8 cellular contexts compared by ENCODE assay signal in genomic region chr6:43478008-43478372, GRCh38. TPM values are rescaled to one million over a fixed set of nuclear protein-coding genes. Genes with fewer than 3 reads are reported as not detected.
DNase-seq lines count a peak whose midpoint lies in the region; ATAC-seq, FAIRE-seq and TF ChIP-seq lines count a peak whose summit lies in the region.

No MANE protein-coding gene starts in this region.

- no peak overlapping the region for H2AFZ ChIP-seq in mesenchymal stem cell (ENCODE audit: low read depth, low read length)

- TF ChIP-seq EP300 in A549 (IDR thresholded peaks at IDR 0.05) = no peak

- in situ Hi-C loops in astrocyte of the spinal cord (cut with HindIII; ENCODE audit: low sequenced_read_pairs) = no loop called here

- no peak overlapping the region for H3K14ac ChIP-seq in mesenchymal stem cell (ENCODE audit: low read length in 2 of 2)

- no peak for TF ChIP-seq POLR2A in A549 (IDR thresholded peaks at IDR 0.05; ENCODE audit: low read length)

- no peak for TF ChIP-seq RAD21 in A549 (conservative IDR thresholded peaks at IDR 0.05 in 1 of 2, IDR thresholded peaks at IDR 0.05 in 1 of 2)

- H3K27ac ChIP-seq in A549 (peak overlapping the region; percentile 84 to 98), mesenchymal stem cell (ENCODE audit: low read length, poor library complexity, severe bottlenecking) (no peak overlapping the region)

- no peak overlapping the region for H2BK15ac ChIP-seq in mesenchymal stem cell (ENCODE audit: low read depth, poor library complexity, severe bottlenecking)

- peak overlapping the region; percentile 31 for H4K91ac ChIP-seq in mesenchymal stem cell (ENCODE audit: low read length)

- H2AK5ac ChIP-seq in mesenchymal stem cell (ENCODE audit: low read length, severe bottlenecking) = no peak overlapping the region

- peaks cover 0 to 3% of the 10 kb centered on the region in 2 experiments for H3K36me3 ChIP-seq in mesenchymal stem cell (ENCODE audit: control insufficient read depth in 1 of 2, insufficient read depth in 2 of 2, low read depth in 1 of 2, low read length in 2 of 2)

- no peak overlapping the region for H2BK120ac ChIP-seq in mesenchymal stem cell (ENCODE audit: low read depth, low read length)

- H3K23ac ChIP-seq in mesenchymal stem cell (ENCODE audit: low read length in 2 of 2) = no peak overlapping the region

- POLR2A ChIA-PET in A549 (lab: Yijun Ruan, JAX) = interaction anchor here (0.5 to 1.2 kb wide), 5 partner anchors 9 to 695 kb away, joined by 3 to 5 read pairs (median 3); partner anchors contain the start of genes ABCC10 and ZNF318

- peaks cover 22% of the 10 kb centered on the region; the same call in 2 of the 3 replicates for H3K4me1 ChIP-seq in A549
- peaks cover 6% of the 10 kb centered on the region for H3K4me1 ChIP-seq in mesenchymal stem cell (ENCODE audit: control insufficient read depth, insufficient read depth, low read depth, low read length)

- TF ChIP-seq CTCF in A549 (IDR thresholded peaks at IDR 0.05) (no peak), astrocyte of the spinal cord (IDR thresholded peaks at IDR 0.05; ENCODE audit: low read depth, low read length) (no peak)

- H3K4me2 ChIP-seq in A549 (peak overlapping the region; percentile 100), mesenchymal stem cell (ENCODE audit: low read length, poor library complexity, severe bottlenecking) (peak overlapping the region; percentile 69)

- no peaks in the 10 kb centered on the region for H3K9me3 ChIP-seq in A549
- H3K9me3 ChIP-seq in mesenchymal stem cell (ENCODE audit: control insufficient read depth, low read length) = no peaks in the 10 kb centered on the region

- H2BK12ac ChIP-seq in mesenchymal stem cell (ENCODE audit: low read length in 2 of 2) = no peak overlapping the region

- no peak overlapping the region for H2BK5ac ChIP-seq in mesenchymal stem cell (ENCODE audit: low read depth, low read length, poor library complexity, severe bottlenecking)

- peak overlapping the region in 1 of 2 experiments; percentile 13 for H3K4ac ChIP-seq in mesenchymal stem cell (ENCODE audit: low read depth in 1 of 2, low read length in 2 of 2)

- ATAC-seq in A549 (no peak), HG03342 (IDR thresholded peaks at IDR 0.05; ENCODE audit: unreplicated experiment) (peak; percentile 12), GM21447 (IDR thresholded peaks at IDR 0.05; ENCODE audit: unreplicated experiment) (no peak)

- DNase-seq in A549 (ENCODE audit: low read depth in 1 of 2, low spot score in 1 of 2) (no peak), astrocyte of the spinal cord (ENCODE audit: low read depth, low spot score) (no peak), mesenchymal stem cell (no peak), T-helper 9 cell (no peak), HK-2 (ENCODE audit: unreplicated experiment) (no peak), GM19238 (ENCODE audit: insufficient read length, low spot score) (no peak)

- H4K8ac ChIP-seq in mesenchymal stem cell (ENCODE audit: low read length) = no peak overlapping the region

- no peak for FAIRE-seq in A549 (lab: Jason Lieb, UNC)

- CTCF ChIA-PET in A549 (lab: Yijun Ruan, JAX) = interaction anchor here (0.6 to 1.7 kb wide), 3 partner anchors 16 to 28 kb away, joined by 3 to 4 read pairs (median 3); no protein-coding TSS in a partner anchor

- H3K79me1 ChIP-seq in mesenchymal stem cell (replicated peaks; ENCODE audit: low read length, poor library complexity, severe bottlenecking) = peaks cover 31% of the 10 kb centered on the region

- WGBS in A549 (ENCODE audit: missing lambda C conversion rate) = 7% methylated on average over 3 of the region's 3 CpGs
- 32% methylated on average over 3 of the region's 3 CpGs for WGBS in mesenchymal stem cell

- peak overlapping the region; percentile 83 for H3K4me3 ChIP-seq in A549
- H3K4me3 ChIP-seq in astrocyte of the spinal cord (ENCODE audit: low read depth, low read length) = peak overlapping the region; percentile 76
- peak overlapping the region; percentile 70 to 95 for H3K4me3 ChIP-seq in mesenchymal stem cell (ENCODE audit: insufficient read depth in 1 of 2, low read depth in 1 of 2, low read length in 2 of 2)

- H3K27me3 ChIP-seq in mesenchymal stem cell (ENCODE audit: control insufficient read depth in 1 of 2, insufficient read depth in 1 of 2, low read length in 2 of 2) = no peaks in the 10 kb centered on the region

- no peak overlapping the region for H3K18ac ChIP-seq in mesenchymal stem cell (ENCODE audit: low read depth in 1 of 2, low read length in 2 of 2)

- peak overlapping the region; percentile 94 for H3K9ac ChIP-seq in mesenchymal stem cell (ENCODE audit: low read length)

TF ChIP-seq in A549, 52 proteins besides CTCF, POLR2A, EP300 and RAD21 (continues in another document):
- no peak for TF ChIP-seq CHD4 (IDR thresholded peaks at IDR 0.05; ENCODE audit: borderline replicate concordance)
- TF ChIP-seq BHLHE40 (IDR thresholded peaks at IDR 0.05; ENCODE audit: low read depth, low read length) = no peak
- TF ChIP-seq SMC3 (IDR thresholded peaks at IDR 0.05) = no peak
- TF ChIP-seq NPAS2 (CRISPR knock-in tag; IDR thresholded peaks at IDR 0.05; ENCODE audit: borderline replicate concordance) = no peak
- no peak for TF ChIP-seq ELK1 (IDR thresholded peaks at IDR 0.05; ENCODE audit: low read depth, low read length)
- TF ChIP-seq, protein P1, sequence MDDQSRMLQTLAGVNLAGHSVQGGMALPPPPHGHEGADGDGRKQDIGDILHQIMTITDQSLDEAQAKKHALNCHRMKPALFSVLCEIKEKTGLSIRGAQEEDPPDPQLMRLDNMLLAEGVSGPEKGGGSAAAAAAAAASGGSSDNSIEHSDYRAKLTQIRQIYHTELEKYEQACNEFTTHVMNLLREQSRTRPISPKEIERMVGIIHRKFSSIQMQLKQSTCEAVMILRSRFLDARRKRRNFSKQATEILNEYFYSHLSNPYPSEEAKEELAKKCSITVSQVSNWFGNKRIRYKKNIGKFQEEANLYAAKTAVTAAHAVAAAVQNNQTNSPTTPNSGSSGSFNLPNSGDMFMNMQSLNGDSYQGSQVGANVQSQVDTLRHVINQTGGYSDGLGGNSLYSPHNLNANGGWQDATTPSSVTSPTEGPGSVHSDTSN (IDR thresholded peaks at IDR 0.05) = no peak
- TF ChIP-seq RNF2 (IDR thresholded peaks at IDR 0.05; ENCODE audit: borderline replicate concordance, low read depth) = no peak
- no peak for TF ChIP-seq NR3C1 (IDR thresholded peaks at IDR 0.05)

RNA-seq across cellular contexts. Expression of gene TJAP1, which starts 0.6 kb away (rescaled TPM):
- 12.7 and 15.7 TPM in 2 replicates for polyA plus RNA-seq in A549 (2011; rRNA removed)
- polyA plus RNA-seq in A549 (2012; cell fraction: cytosol; rRNA removed) = 20.3 and 22.3 TPM in 2 replicates
- polyA plus RNA-seq in A549 (2012; cell fraction: nucleus; rRNA removed) = 76.6 and 77.3 TPM in 2 replicates
- 12.7 to 13.7 TPM (median 13.1 TPM) in 3 replicates for polyA plus RNA-seq in A549 (2017; fragmentation: RNase III; extraction: RNeasy Plus Mini Kit Qiagen cat#74134 plus additional on column Dnase treatment)
- polyA minus RNA-seq in A549 (2011; rRNA and poly(A)+ RNA removed) = 9.9 and 12.7 TPM in 2 replicates
- 18.3 TPM for polyA plus RNA-seq in mesenchymal stem cell (2013, experiment 1 of 2)
- polyA plus RNA-seq in mesenchymal stem cell (2013, experiment 2 of 2) = 18.3 TPM

RNA-seq across cellular contexts. Expression of gene DLK2, which starts 22.6 kb away (rescaled TPM):
- 2.9 and 3.4 TPM in 2 replicates for polyA plus RNA-seq in A549 (2011; rRNA removed)
- polyA plus RNA-seq in A549 (2012; cell fraction: cytosol; rRNA removed) = 11.1 and 13.5 TPM in 2 replicates
- 14.6 and 15.5 TPM in 2 replicates for polyA plus RNA-seq in A549 (2012; cell fraction: nucleus; rRNA removed)
- 2.2 to 2.6 TPM (median 2.5 TPM) in 3 replicates for polyA plus RNA-seq in A549 (2017; fragmentation: RNase III; extraction: RNeasy Plus Mini Kit Qiagen cat#74134 plus additional on column Dnase treatment)
- polyA minus RNA-seq in A549 (2011; rRNA and poly(A)+ RNA removed) = 2.6 and 4.0 TPM in 2 replicates
- 0.52 TPM for polyA plus RNA-seq in mesenchymal stem cell (2013, experiment 1 of 2)
- polyA plus RNA-seq in mesenchymal stem cell (2013, experiment 2 of 2) = 0.62 TPM

RNA-seq across cellular contexts. Expression of gene LRRC73, which starts 32.2 kb away (rescaled TPM):
- 0.24 and 0.26 TPM in 2 replicates for polyA plus RNA-seq in A549 (2011; rRNA removed)
- 0.63 and 0.74 TPM in 2 replicates for polyA plus RNA-seq in A549 (2012; cell fraction: cytosol; rRNA removed)
- polyA plus RNA-seq in A549 (2012; cell fraction: nucleus; rRNA removed) = 0.44 and 0.85 TPM in 2 replicates
- 0.61 to 0.72 TPM (median 0.71 TPM) in 3 replicates for polyA plus RNA-seq in A549 (2017; fragmentation: RNase III; extraction: RNeasy Plus Mini Kit Qiagen cat#74134 plus additional on column Dnase treatment)
- 0.24 and 0.37 TPM in 2 replicates for polyA minus RNA-seq in A549 (2011; rRNA and poly(A)+ RNA removed)
- 0.44 TPM for polyA plus RNA-seq in mesenchymal stem cell (2013, experiment 1 of 2)
- polyA plus RNA-seq in mesenchymal stem cell (2013, experiment 2 of 2) = 0.52 TPM

RNA-seq across cellular contexts. Expression of gene YIPF3, which starts 38.7 kb away (rescaled TPM):
- polyA plus RNA-seq in A549 (2011; rRNA removed) (99.5 and 108 TPM in 2 replicates), A549 (2017; fragmentation: RNase III; extraction: RNeasy Plus Mini Kit Qiagen cat#74134 plus additional on column Dnase treatment) (51.6 to 72.0 TPM (median 63.4 TPM) in 3 replicates)
- 61.2 and 86.9 TPM in 2 replicates for polyA plus RNA-seq in A549 (2012; cell fraction: cytosol; rRNA removed)
- polyA plus RNA-seq in A549 (2012; cell fraction: nucleus; rRNA removed) = 126 and 139 TPM in 2 replicates
- polyA minus RNA-seq in A549 (2011; rRNA and poly(A)+ RNA removed) = 147 and 208 TPM in 2 replicates
- polyA plus RNA-seq in mesenchymal stem cell (2013, experiment 1 of 2) = 171 TPM
- polyA plus RNA-seq in mesenchymal stem cell (2013, experiment 2 of 2) = 170 TPM

RNA-seq across cellular contexts. Expression of gene POLR1C, which starts 38.9 kb away (rescaled TPM):
- polyA plus RNA-seq in A549 (2011; rRNA removed) (63.1 and 85.1 TPM in 2 replicates), A549 (2017; fragmentation: RNase III; extraction: RNeasy Plus Mini Kit Qiagen cat#74134 plus additional on column Dnase treatment) (46.5 to 50.0 TPM (median 48.5 TPM) in 3 replicates)
- polyA plus RNA-seq in A549 (2012; cell fraction: cytosol; rRNA removed) = 47.4 and 52.1 TPM in 2 replicates
- polyA plus RNA-seq in A549 (2012; cell fraction: nucleus; rRNA removed) = 62.6 and 88.5 TPM in 2 replicates
- polyA minus RNA-seq in A549 (2011; rRNA and poly(A)+ RNA removed) = 43.9 and 44.2 TPM in 2 replicates
- polyA plus RNA-seq in mesenchymal stem cell (2013, experiment 1 of 2) = 17.0 TPM
- 17.3 TPM for polyA plus RNA-seq in mesenchymal stem cell (2013, experiment 2 of 2)
